In genomic region chr14:24194873-24195185, GRCh38 we compare ENCODE assay signal across 8 cellular contexts. TPM values are rescaled to one million over a fixed set of nuclear protein-coding genes. Genes with fewer than 3 reads are reported as not detected.
DNase-seq lines count a peak whose midpoint lies in the region; ATAC-seq, FAIRE-seq and TF ChIP-seq lines count a peak whose summit lies in the region.

No MANE protein-coding gene starts in this region.

- H3K36me3 ChIP-seq in mucosa of stomach (ENCODE audit: control insufficient read depth, insufficient read depth, low read length), result no peaks in the 10 kb centered on the region

- H3K27ac Mint-ChIP-seq in stimulated activated naive CD8-positive, alpha-beta T cell treated with anti-CD3 and anti-CD28 coated beads, Interleukin-15, Interleukin-2, amounts not matched to agents 100 ng/mL and 50 ng/mL, for 24 hours, result peak overlapping the region; percentile 89
- peak overlapping the region; percentile 96 for H3K27ac Mint-ChIP-seq in chondrocyte (ENCODE audit: unreplicated experiment)

- peak overlapping the region; percentile 88 for H3K4me3 Mint-ChIP-seq in stimulated activated naive CD8-positive, alpha-beta T cell treated with anti-CD3 and anti-CD28 coated beads, Interleukin-15, Interleukin-2, amounts not matched to agents 100 ng/mL and 50 ng/mL, for 24 hours
- H3K4me3 Mint-ChIP-seq in chondrocyte (ENCODE audit: unreplicated experiment), result peak overlapping the region; percentile 93

- TF ChIP-seq CTCF in chondrocyte (IDR thresholded peaks at IDR 0.05), result no peak

- no peak for DNase-seq in stimulated activated naive CD8-positive, alpha-beta T cell treated with anti-CD3 and anti-CD28 coated beads, Interleukin-15, Interleukin-2, amounts not matched to agents 100 U/mL and 50 U/mL, for 24 hours
- DNase-seq in chondrocyte (ENCODE audit: low spot score), result no peak
- no peak for DNase-seq in HTR-8/SVneo (ENCODE audit: insufficient read length, low spot score)
- no peak for DNase-seq in kidney glomerular epithelial cell (lab: John Stamatoyannopoulos, UW)
- no peak for DNase-seq in NCI-H82 (lab: John Stamatoyannopoulos, UW)

- H3K4me1 Mint-ChIP-seq in stimulated activated naive CD8-positive, alpha-beta T cell treated with anti-CD3 and anti-CD28 coated beads, Interleukin-15, Interleukin-2, amounts not matched to agents 100 ng/mL and 50 ng/mL, for 24 hours (ENCODE audit: low read depth), result peaks cover 64% of the 10 kb centered on the region
- peaks cover 39% of the 10 kb centered on the region for H3K4me1 Mint-ChIP-seq in chondrocyte (ENCODE audit: low read depth)

- peaks cover 42% of the 10 kb centered on the region for H3K36me3 Mint-ChIP-seq in stimulated activated naive CD8-positive, alpha-beta T cell treated with anti-CD3 and anti-CD28 coated beads, Interleukin-15, Interleukin-2, amounts not matched to agents 100 ng/mL and 50 ng/mL, for 24 hours (ENCODE audit: low read depth)
- peaks cover 16% of the 10 kb centered on the region for H3K36me3 Mint-ChIP-seq in chondrocyte (ENCODE audit: low read depth)

- H3K27me3 Mint-ChIP-seq in stimulated activated naive CD8-positive, alpha-beta T cell treated with anti-CD3 and anti-CD28 coated beads, Interleukin-15, Interleukin-2, amounts not matched to agents 100 ng/mL and 50 ng/mL, for 24 hours, result no peaks in the 10 kb centered on the region
- H3K27me3 Mint-ChIP-seq in chondrocyte (ENCODE audit: low read depth), result no peaks in the 10 kb centered on the region

- H3K27me3 ChIP-seq in mucosa of stomach (ENCODE audit: control insufficient read depth, insufficient read depth, low read length), result no peaks in the 10 kb centered on the region

- no peak for FAIRE-seq in HTR-8/SVneo (lab: Jason Lieb, UNC)

- ATAC-seq in stimulated activated naive CD8-positive, alpha-beta T cell treated with anti-CD3 and anti-CD28 coated beads, Interleukin-15, Interleukin-2, amounts not matched to agents 100 U/mL and 50 U/mL, for 24 hours, result no peak
- no peak for ATAC-seq in GM18498 (IDR thresholded peaks at IDR 0.05; ENCODE audit: unreplicated experiment)

- H3K4me3 ChIP-seq in mucosa of stomach (ENCODE audit: low read length), result peak overlapping the region; percentile 58

- peak overlapping the region; percentile 95 for H3K9ac ChIP-seq in mucosa of stomach (ENCODE audit: low read length)

- H3K9me3 ChIP-seq in mucosa of stomach (ENCODE audit: control insufficient read depth, low read length), result no peaks in the 10 kb centered on the region

- H3K9me3 Mint-ChIP-seq in stimulated activated naive CD8-positive, alpha-beta T cell treated with anti-CD3 and anti-CD28 coated beads, Interleukin-15, Interleukin-2, amounts not matched to agents 100 ng/mL and 50 ng/mL, for 24 hours, result no peaks in the 10 kb centered on the region
- H3K9me3 Mint-ChIP-seq in chondrocyte (ENCODE audit: low read depth), result no peaks in the 10 kb centered on the region

- peaks cover 22% of the 10 kb centered on the region for H3K4me1 ChIP-seq in mucosa of stomach (ENCODE audit: control insufficient read depth, insufficient read depth, low read length)

RNA-seq across cellular contexts. Expression of gene TM9SF1, which starts 0.4 kb away (rescaled TPM):
- total RNA-seq in chondrocyte, result 60.3 to 92.0 TPM (median 61.0 TPM) in 3 replicates

RNA-seq across cellular contexts. Expression of gene IPO4, which starts 6.2 kb away (rescaled TPM):
- 26.7 to 46.2 TPM (median 27.4 TPM) in 3 replicates for total RNA-seq in chondrocyte

RNA-seq across cellular contexts. Expression of gene TSSK4, which starts 10.7 kb away (rescaled TPM):
- total RNA-seq in chondrocyte, result 0.46 TPM in 1 of 3 replicates, not detected in the others

RNA-seq across cellular contexts. Expression of gene CHMP4A, which starts 18.5 kb away (rescaled TPM):
- 33.1 to 36.1 TPM (median 35.3 TPM) in 3 replicates for total RNA-seq in chondrocyte

RNA-seq across cellular contexts. Expression of gene MDP1, which starts 21.0 kb away (rescaled TPM):
- 23.2 to 25.7 TPM (median 23.6 TPM) in 3 replicates for total RNA-seq in chondrocyte
